ENCODE assay signal across 21 cellular contexts in the genomic region with DNA sequence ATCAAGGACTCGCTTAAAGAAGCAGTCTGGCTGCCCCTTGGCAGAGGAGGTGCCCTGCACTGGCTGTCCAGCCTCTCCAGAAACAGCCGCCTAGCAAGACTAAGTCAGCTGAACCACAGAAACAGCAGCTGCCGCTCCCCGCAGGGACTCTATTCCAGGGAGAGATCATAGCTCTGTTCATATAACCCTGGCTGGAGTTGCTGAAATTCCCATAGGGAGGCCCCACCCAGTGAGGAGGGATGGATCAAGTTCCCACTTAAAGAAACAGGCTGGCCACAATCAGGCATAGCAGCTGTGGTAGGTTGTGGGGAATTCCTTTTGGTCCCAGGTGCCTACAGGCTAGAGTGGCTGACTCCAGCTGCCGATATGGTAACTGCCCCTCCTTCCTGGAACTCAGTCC.
A peak's percentile ranks its signal among the peaks of the same experiment; 100 is the strongest.
DNase-seq lines count a peak whose midpoint lies in the region; ATAC-seq lines count a peak whose summit lies in the region.
"Had no signal": no experiment of that assay in that cellular context is flagged by ENCODE, and none has a peak within 500 bp of the region (broad histone marks: within the 10 kb centered on the region; RNA-seq: fewer than 3 reads in every experiment).

No MANE protein-coding gene starts in this region.

- H3K4me3 ChIP-seq in adipocyte (ENCODE audit: low read length) (no peak overlapping the region), mesendoderm (ENCODE audit: low read length) (no peak overlapping the region), H7 (ENCODE audit: insufficient read depth, low read depth, low read length) (no peak overlapping the region)
- H3K4me3 ChIP-seq: ascending aorta, ovary, upper lobe of right lung had no signal

- H3K9me3 ChIP-seq in adipocyte (ENCODE audit: control insufficient read depth, low read length), result no peaks in the 10 kb centered on the region
- H3K9me3 ChIP-seq: ascending aorta, ovary, upper lobe of right lung had no signal

- H2BK120ac ChIP-seq in mesendoderm (ENCODE audit: low read depth, low read length), result no peak overlapping the region

- H3K79me1 ChIP-seq in mesendoderm (ENCODE audit: low read length), result no peaks in the 10 kb centered on the region

- no peak overlapping the region for H4K5ac ChIP-seq in mesendoderm (ENCODE audit: low read length)

- no peak overlapping the region for H2BK15ac ChIP-seq in mesendoderm (replicated peaks; ENCODE audit: low read depth)

- no peak overlapping the region for H4K8ac ChIP-seq in mesendoderm (ENCODE audit: low read depth, low read length)

- H3K27ac ChIP-seq in mesendoderm (ENCODE audit: low read depth, low read length), result no peak overlapping the region
- H3K27ac ChIP-seq: ascending aorta, ovary, upper lobe of right lung had no signal

- no peak overlapping the region for H3K18ac ChIP-seq in mesendoderm (ENCODE audit: low read length)

- no peak overlapping the region for H3K9ac ChIP-seq in adipocyte (ENCODE audit: low read length)
- H3K9ac ChIP-seq in mesendoderm (ENCODE audit: low read length), result no peak overlapping the region

- in situ Hi-C loops in G401 (cut with HindIII; ENCODE audit: low sequenced_read_pairs), result no loop called here

- no peak overlapping the region for H3K4me2 ChIP-seq in mesendoderm (ENCODE audit: low read length)

- WGBS in mesendoderm (ENCODE audit: extremely low coverage, insufficient coverage, low lambda C conversion rate), result no CpG with 5 or more reads among the region's 5 CpGs

- no peaks in the 10 kb centered on the region for H3K27me3 ChIP-seq in adipocyte (replicated peaks; ENCODE audit: control insufficient read depth, insufficient read depth, low read length)
- no peaks in the 10 kb centered on the region for H3K27me3 ChIP-seq in mesendoderm (ENCODE audit: insufficient read depth, low read length, poor library complexity)
- H3K27me3 ChIP-seq in H7 (ENCODE audit: control insufficient read depth, insufficient read depth, low read length), result no peaks in the 10 kb centered on the region
- H3K27me3 ChIP-seq: ascending aorta, ovary, upper lobe of right lung had no signal

- H2AK5ac ChIP-seq in mesendoderm (ENCODE audit: low read length), result no peak overlapping the region

- H3K4me1 ChIP-seq in adipocyte (ENCODE audit: control insufficient read depth, insufficient read depth, low read length) (no peaks in the 10 kb centered on the region), mesendoderm (ENCODE audit: control insufficient read depth, low read depth, low read length) (no peaks in the 10 kb centered on the region)
- H3K4me1 ChIP-seq: ascending aorta, upper lobe of right lung had no signal

- peak; percentile 91 for DNase-seq in DMS 273 treated with DMSO at 0.1 percent for 48 hours (lab: John Stamatoyannopoulos, UW)
- DNase-seq in NCI-H2107 (lab: John Stamatoyannopoulos, UW), result peak; percentile 91
- DNase-seq in adipocyte (ENCODE audit: low read depth), result peak; percentile 48
- DNase-seq in mesendoderm, result peak; percentile 1
- DNase-seq in epidermal melanocyte (ENCODE audit: insufficient read length, low spot score), result no peak
- no peak for DNase-seq in G401 (ENCODE audit: low spot score)
- DNase-seq in H7, result no peak
- DNase-seq: activated gamma-delta T cell treated with Interleukin-2 at 50 U/mL for 16 hours; Calu3; KG1; NCI-H1694; NK-92 treated with Interleukin-12 subunit alpha and Interleukin-12 subunit beta, amount 100 ng/mL, for 24 hours; ovary; small intestine; T-helper 2 cell; upper lobe of right lung had no signal

- no peaks in the 10 kb centered on the region for H3K36me3 ChIP-seq in adipocyte (ENCODE audit: control insufficient read depth, insufficient read depth, low read length, severe bottlenecking)
- no peaks in the 10 kb centered on the region for H3K36me3 ChIP-seq in mesendoderm (ENCODE audit: control insufficient read depth, insufficient read depth, low read length)
- H3K36me3 ChIP-seq in H7 (replicated peaks; ENCODE audit: control insufficient read depth, insufficient read depth, low read length), result no peaks in the 10 kb centered on the region; the same call in 1 of the 2 replicates
- H3K36me3 ChIP-seq: ascending aorta, ovary, upper lobe of right lung had no signal

- H3K79me2 ChIP-seq in mesendoderm (ENCODE audit: control insufficient read depth, insufficient read depth, low read length), result no peaks in the 10 kb centered on the region

- H3K4ac ChIP-seq in mesendoderm (ENCODE audit: low read depth, low read length), result no peak overlapping the region

- H2BK5ac ChIP-seq in mesendoderm (ENCODE audit: low read length), result no peak overlapping the region

- H3K56ac ChIP-seq in mesendoderm (ENCODE audit: low read length), result no peak overlapping the region

- no peak for ATAC-seq in HG02973 (IDR thresholded peaks at IDR 0.05; ENCODE audit: unreplicated experiment)
- ATAC-seq: activated CD4-positive, CD25-positive, alpha-beta regulatory T cell treated with anti-CD3 and anti-CD28 coated beads, Interleukin-2, amount 50 U/mL, for 24 hours; esophagus mucosa; stimulated activated effector memory CD8-positive, alpha-beta T cell treated with anti-CD3 and anti-CD28 coated beads, Interleukin-12 subunit alpha, Interleukin-12 subunit beta, amount 100 ng/mL, for 72 hours; upper lobe of right lung had no signal

- H3K23ac ChIP-seq in mesendoderm (ENCODE audit: low read length), result no peak overlapping the region

Comparison
In these comparisons a context has a peak if more than half of its experiments do, and no peak if none do; other contexts are left out.
1. DNase-seq: peak in DMS 273 treated with DMSO at 0.1 percent for 48 hours (single experiment), NCI-H2107 (single experiment), adipocyte (single experiment) and mesendoderm (single experiment); none in epidermal melanocyte (single experiment), G401 (single experiment) and H7 (single experiment).